ENCODE assay signal across 1 cellular context in the genomic region with DNA sequence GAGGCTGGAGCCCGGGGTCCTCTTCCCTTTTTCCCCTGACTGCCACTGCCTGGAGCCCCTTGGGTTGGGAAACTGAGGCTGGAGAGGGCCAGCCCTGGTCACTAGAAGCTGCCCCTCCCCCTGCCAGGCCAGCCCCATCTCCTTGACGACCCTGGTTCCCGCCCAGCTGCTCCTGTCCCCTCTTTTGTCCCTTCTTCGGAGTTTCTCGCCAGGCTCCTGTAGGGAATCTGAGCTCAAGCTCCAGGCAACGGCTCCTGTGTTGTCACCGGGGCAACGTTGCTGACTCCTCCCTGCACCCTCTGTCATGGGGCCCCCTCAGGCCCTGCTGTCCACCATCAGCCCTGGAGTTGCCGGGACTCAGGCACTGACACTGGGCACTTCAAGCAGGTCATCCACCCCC.
TF ChIP-seq lines count a peak whose summit lies in the region.

No MANE protein-coding gene starts in this region.

TF ChIP-seq in K562, 482 proteins besides CTCF, POLR2A, EP300 and RAD21:
- TF ChIP-seq ARID1B (IDR thresholded peaks at IDR 0.05) (no peak), TAF9B (IDR thresholded peaks at IDR 0.05; ENCODE audit: partially characterized antibody) (no peak), RFX1 (IDR thresholded peaks at IDR 0.05) (peak; percentile 36; the same call in 1 of the 2 replicates), ZNF24 (IDR thresholded peaks at IDR 0.05) (no peak)
- TF ChIP-seq, protein P1, sequence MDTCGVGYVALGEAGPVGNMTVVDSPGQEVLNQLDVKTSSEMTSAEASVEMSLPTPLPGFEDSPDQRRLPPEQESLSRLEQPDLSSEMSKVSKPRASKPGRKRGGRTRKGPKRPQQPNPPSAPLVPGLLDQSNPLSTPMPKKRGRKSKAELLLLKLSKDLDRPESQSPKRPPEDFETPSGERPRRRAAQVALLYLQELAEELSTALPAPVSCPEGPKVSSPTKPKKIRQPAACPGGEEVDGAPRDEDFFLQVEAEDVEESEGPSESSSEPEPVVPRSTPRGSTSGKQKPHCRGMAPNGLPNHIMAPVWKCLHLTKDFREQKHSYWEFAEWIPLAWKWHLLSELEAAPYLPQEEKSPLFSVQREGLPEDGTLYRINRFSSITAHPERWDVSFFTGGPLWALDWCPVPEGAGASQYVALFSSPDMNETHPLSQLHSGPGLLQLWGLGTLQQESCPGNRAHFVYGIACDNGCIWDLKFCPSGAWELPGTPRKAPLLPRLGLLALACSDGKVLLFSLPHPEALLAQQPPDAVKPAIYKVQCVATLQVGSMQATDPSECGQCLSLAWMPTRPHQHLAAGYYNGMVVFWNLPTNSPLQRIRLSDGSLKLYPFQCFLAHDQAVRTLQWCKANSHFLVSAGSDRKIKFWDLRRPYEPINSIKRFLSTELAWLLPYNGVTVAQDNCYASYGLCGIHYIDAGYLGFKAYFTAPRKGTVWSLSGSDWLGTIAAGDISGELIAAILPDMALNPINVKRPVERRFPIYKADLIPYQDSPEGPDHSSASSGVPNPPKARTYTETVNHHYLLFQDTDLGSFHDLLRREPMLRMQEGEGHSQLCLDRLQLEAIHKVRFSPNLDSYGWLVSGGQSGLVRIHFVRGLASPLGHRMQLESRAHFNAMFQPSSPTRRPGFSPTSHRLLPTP (IDR thresholded peaks at IDR 0.05; ENCODE audit: borderline replicate concordance, extremely low read depth, insufficient read length) = no peak
- TF ChIP-seq, protein P2, sequence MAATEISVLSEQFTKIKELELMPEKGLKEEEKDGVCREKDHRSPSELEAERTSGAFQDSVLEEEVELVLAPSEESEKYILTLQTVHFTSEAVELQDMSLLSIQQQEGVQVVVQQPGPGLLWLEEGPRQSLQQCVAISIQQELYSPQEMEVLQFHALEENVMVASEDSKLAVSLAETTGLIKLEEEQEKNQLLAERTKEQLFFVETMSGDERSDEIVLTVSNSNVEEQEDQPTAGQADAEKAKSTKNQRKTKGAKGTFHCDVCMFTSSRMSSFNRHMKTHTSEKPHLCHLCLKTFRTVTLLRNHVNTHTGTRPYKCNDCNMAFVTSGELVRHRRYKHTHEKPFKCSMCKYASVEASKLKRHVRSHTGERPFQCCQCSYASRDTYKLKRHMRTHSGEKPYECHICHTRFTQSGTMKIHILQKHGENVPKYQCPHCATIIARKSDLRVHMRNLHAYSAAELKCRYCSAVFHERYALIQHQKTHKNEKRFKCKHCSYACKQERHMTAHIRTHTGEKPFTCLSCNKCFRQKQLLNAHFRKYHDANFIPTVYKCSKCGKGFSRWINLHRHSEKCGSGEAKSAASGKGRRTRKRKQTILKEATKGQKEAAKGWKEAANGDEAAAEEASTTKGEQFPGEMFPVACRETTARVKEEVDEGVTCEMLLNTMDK (IDR thresholded peaks at IDR 0.05; ENCODE audit: borderline replicate concordance, insufficient read depth, low read depth, low read length, poor library complexity, severe bottlenecking) = no peak
- TF ChIP-seq, protein P3, sequence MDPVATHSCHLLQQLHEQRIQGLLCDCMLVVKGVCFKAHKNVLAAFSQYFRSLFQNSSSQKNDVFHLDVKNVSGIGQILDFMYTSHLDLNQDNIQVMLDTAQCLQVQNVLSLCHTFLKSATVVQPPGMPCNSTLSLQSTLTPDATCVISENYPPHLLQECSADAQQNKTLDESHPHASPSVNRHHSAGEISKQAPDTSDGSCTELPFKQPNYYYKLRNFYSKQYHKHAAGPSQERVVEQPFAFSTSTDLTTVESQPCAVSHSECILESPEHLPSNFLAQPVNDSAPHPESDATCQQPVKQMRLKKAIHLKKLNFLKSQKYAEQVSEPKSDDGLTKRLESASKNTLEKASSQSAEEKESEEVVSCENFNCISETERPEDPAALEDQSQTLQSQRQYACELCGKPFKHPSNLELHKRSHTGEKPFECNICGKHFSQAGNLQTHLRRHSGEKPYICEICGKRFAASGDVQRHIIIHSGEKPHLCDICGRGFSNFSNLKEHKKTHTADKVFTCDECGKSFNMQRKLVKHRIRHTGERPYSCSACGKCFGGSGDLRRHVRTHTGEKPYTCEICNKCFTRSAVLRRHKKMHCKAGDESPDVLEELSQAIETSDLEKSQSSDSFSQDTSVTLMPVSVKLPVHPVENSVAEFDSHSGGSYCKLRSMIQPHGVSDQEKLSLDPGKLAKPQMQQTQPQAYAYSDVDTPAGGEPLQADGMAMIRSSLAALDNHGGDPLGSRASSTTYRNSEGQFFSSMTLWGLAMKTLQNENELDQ (CRISPR knock-in tag; IDR thresholded peaks at IDR 0.05; ENCODE audit: borderline replicate concordance) = no peak
